29 cellular contexts compared by ENCODE assay signal in genomic region chr2:74559912-74560311, GRCh38. TPM values are rescaled to one million over a fixed set of nuclear protein-coding genes. Genes with fewer than 3 reads are reported as not detected.
DNase-seq lines count a peak whose midpoint lies in the region; ATAC-seq, FAIRE-seq and TF ChIP-seq lines count a peak whose summit lies in the region.
"Had no signal": no experiment of that assay in that cellular context is flagged by ENCODE, and none has a peak within 500 bp of the region (broad histone marks: within the 10 kb centered on the region; RNA-seq: fewer than 3 reads in every experiment).

No MANE protein-coding gene starts in this region.

- H3K36me3 ChIP-seq in BLaER1 treated with 17β-estradiol and CSF1 and Interleukin-3, amounts not matched to agents 10 nM and 100 nM = peaks cover 0 to 32% (median 21%) of the 10 kb centered on the region in 11 experiments; a peak in 19 of 22 replicates
- H3K36me3 ChIP-seq in HEK293 (ENCODE audit: control insufficient read depth in 2 of 2, insufficient read depth in 1 of 2, low read length in 2 of 2) (peaks cover 0 to 3% of the 10 kb centered on the region in 2 experiments; a peak in 1 of 3 replicates), mesendoderm (ENCODE audit: control insufficient read depth, insufficient read depth, low read length) (no peaks in the 10 kb centered on the region), pancreas (no peaks in the 10 kb centered on the region)
- H3K36me3 ChIP-seq: prostate gland had no signal

- H3K4me1 ChIP-seq in BLaER1 treated with 17β-estradiol and CSF1 and Interleukin-3, amounts not matched to agents 10 nM and 100 nM = peaks cover 16 to 85% (median 44%) of the 10 kb centered on the region in 10 experiments
- H3K4me1 ChIP-seq in HEK293 (ENCODE audit: control insufficient read depth, insufficient read depth, low read length) (no peaks in the 10 kb centered on the region), mesendoderm (ENCODE audit: control insufficient read depth, low read depth, low read length) (peaks cover 3% of the 10 kb centered on the region), pancreas (no peaks in the 10 kb centered on the region)
- H3K4me1 ChIP-seq: prostate gland had no signal

- DNase-seq in coronary artery (ENCODE audit: low spot score) = peak; percentile 43
- peak; percentile 40 for DNase-seq in mesendoderm
- DNase-seq in NCI-H1930 (lab: John Stamatoyannopoulos, UW) = no peak
- DNase-seq in pancreas = no peak
- DNase-seq: activated CD4-positive, alpha-beta T cell treated with anti-CD3 and anti-CD28 coated beads, Interleukin-2, amount 50 U/mL, for 48 hours; activated CD8-positive, alpha-beta memory T cell treated with anti-CD3 and anti-CD28 coated beads, Interleukin-2, amount 50 U/mL, for 4 hours; activated naive CD4-positive, alpha-beta T cell treated with anti-CD3 and anti-CD28 coated beads, Interleukin-2, amount 50 U/mL, for 16 hours; amygdala; CD4-positive, CD25-positive, alpha-beta regulatory T cell; effector memory CD4-positive, alpha-beta T cell; foreskin keratinocyte; heart right ventricle; left cardiac atrium; mesenchymal stem cell; NCI-H1105; NCI-H2107; NCI-H446 treated with DMSO at 0.1 percent for 48 hours; stimulated activated CD4-positive, alpha-beta T cell treated with anti-CD3 and anti-CD28 coated beads, Interleukin-12 subunit alpha, Interleukin-12 subunit beta, amount 100 ng/mL, for 4 hours; stimulated activated CD4-positive, alpha-beta T cell treated with anti-CD3 and anti-CD28 coated beads, Interleukin-4, amount 100 ng/mL, for 1 hour; substantia nigra had no signal

- H3K9ac ChIP-seq in BLaER1 treated with 17β-estradiol and CSF1 and Interleukin-3, amounts not matched to agents 10 nM and 100 nM = no peak overlapping the region; a peak in 1 of 22 replicates
- H3K9ac ChIP-seq in mesendoderm (ENCODE audit: low read length) = no peak overlapping the region

- H3K23ac ChIP-seq in mesendoderm (ENCODE audit: low read length) = no peak overlapping the region

- no peak overlapping the region for H3K27ac ChIP-seq in BLaER1 treated with 17β-estradiol and CSF1 and Interleukin-3, amounts not matched to agents 10 nM and 100 nM
- H3K27ac ChIP-seq in HEK293 (ENCODE audit: extremely low read depth, low read depth, low read length) (no peak overlapping the region), coronary artery (no peak overlapping the region), mesendoderm (ENCODE audit: low read depth, low read length) (no peak overlapping the region), pancreas (no peak overlapping the region)
- H3K27ac ChIP-seq: esophagus muscularis mucosa, foreskin keratinocyte, heart right ventricle, prostate gland had no signal

- no peak overlapping the region for H2BK120ac ChIP-seq in mesendoderm (ENCODE audit: low read depth, low read length)

- peak overlapping the region in 9 of 11 experiments; percentile 22 to 77 (median 49); a peak in 11 of 22 replicates for H3K4me2 ChIP-seq in BLaER1 treated with 17β-estradiol and CSF1 and Interleukin-3, amounts not matched to agents 10 nM and 100 nM
- H3K4me2 ChIP-seq in mesendoderm (ENCODE audit: low read length) = no peak overlapping the region

- ATAC-seq in pancreas (no peak), GM21526 (IDR thresholded peaks at IDR 0.05; ENCODE audit: low FRiP score, unreplicated experiment) (no peak)
- ATAC-seq: activated CD4-positive, CD25-positive, alpha-beta regulatory T cell treated with anti-CD3 and anti-CD28 coated beads, Interleukin-2, amount 50 U/mL, for 24 hours; heart right ventricle; left cardiac atrium; sciatic nerve had no signal

- peaks cover 0 to 23% (median 12%) of the 10 kb centered on the region in 11 experiments; a peak in 11 of 22 replicates for H4K20me1 ChIP-seq in BLaER1 treated with 17β-estradiol and CSF1 and Interleukin-3, amounts not matched to agents 10 nM and 100 nM

- TF ChIP-seq CTCF in HEK293 (tag by site-specific recombination; IDR thresholded peaks at IDR 0.05) (no peak), coronary artery (IDR thresholded peaks at IDR 0.05) (no peak), pancreas (IDR thresholded peaks at IDR 0.05) (no peak)

- H2BK5ac ChIP-seq in mesendoderm (ENCODE audit: low read length) = no peak overlapping the region

- no peaks in the 10 kb centered on the region for H3K27me3 ChIP-seq in BLaER1 treated with 17β-estradiol and CSF1 and Interleukin-3, amounts not matched to agents 10 nM and 100 nM
- H3K27me3 ChIP-seq in mesendoderm (ENCODE audit: insufficient read depth, low read length, poor library complexity) (peaks cover 14% of the 10 kb centered on the region), pancreas (no peaks in the 10 kb centered on the region)

- no peaks in the 10 kb centered on the region for H3K79me2 ChIP-seq in mesendoderm (ENCODE audit: control insufficient read depth, insufficient read depth, low read length)

- H2AK5ac ChIP-seq in mesendoderm (ENCODE audit: low read length) = no peak overlapping the region

- intact Hi-C loops in pancreas (cut with DNase I) = no loop called here

- no peak overlapping the region for H4K8ac ChIP-seq in mesendoderm (ENCODE audit: low read depth, low read length)

- POLR2A ChIA-PET in HEK293 (lab: Yijun Ruan, JAX) = no interaction called here

- WGBS in mesendoderm (ENCODE audit: extremely low coverage, insufficient coverage, low lambda C conversion rate) = no CpG with 5 or more reads among the region's 5 CpGs
- WGBS in pancreas, 2 donors = 50 to 63% methylated on average over 5 of the region's 5 CpGs

- no peak overlapping the region for H4K5ac ChIP-seq in mesendoderm (ENCODE audit: low read length)

- H3K4ac ChIP-seq in mesendoderm (ENCODE audit: low read depth, low read length) = no peak overlapping the region

- no peak overlapping the region for H3K18ac ChIP-seq in mesendoderm (ENCODE audit: low read length)

- CTCF ChIA-PET in HEK293 (lab: Yijun Ruan, JAX) = interaction anchor here (0.6 kb wide), 1 partner anchor 310 kb away, joined by 3 read pairs; no protein-coding TSS in a partner anchor

- H3K4me3 ChIP-seq in BLaER1 treated with 17β-estradiol and CSF1 and Interleukin-3, amounts not matched to agents 10 nM and 100 nM = no peak overlapping the region
- no peak overlapping the region for H3K4me3 ChIP-seq in HEK293 (ENCODE audit: low read depth, low read length)
- H3K4me3 ChIP-seq in coronary artery = no peak overlapping the region
- H3K4me3 ChIP-seq in mesendoderm (ENCODE audit: low read length) = no peak overlapping the region
- no peak overlapping the region for H3K4me3 ChIP-seq in pancreas
- H3K4me3 ChIP-seq: esophagus muscularis mucosa, heart right ventricle, prostate gland had no signal

- H3K56ac ChIP-seq in mesendoderm (ENCODE audit: low read length) = no peak overlapping the region

- no peaks in the 10 kb centered on the region for H3K79me1 ChIP-seq in mesendoderm (ENCODE audit: low read length)

- no peak overlapping the region for H2BK15ac ChIP-seq in mesendoderm (replicated peaks; ENCODE audit: low read depth)

- no peak for FAIRE-seq in pancreas (lab: Jason Lieb, UNC)
- FAIRE-seq: TTC549 had no signal

- H3K9me3 ChIP-seq in BLaER1 treated with 17β-estradiol and CSF1 and Interleukin-3, amounts not matched to agents 10 nM and 100 nM (replicated peaks in 1 of 11) = no peaks in the 10 kb centered on the region
- no peaks in the 10 kb centered on the region for H3K9me3 ChIP-seq in HEK293 (ENCODE audit: control insufficient read depth, insufficient read depth, low read depth, low read length)
- no peaks in the 10 kb centered on the region for H3K9me3 ChIP-seq in pancreas
- H3K9me3 ChIP-seq: esophagus muscularis mucosa, heart right ventricle, prostate gland had no signal

TF ChIP-seq in HEK293, 187 proteins besides CTCF, POLR2A, EP300 and RAD21 (continues in another document):
- no peak for TF ChIP-seq SALL2 (tag by site-specific recombination; IDR thresholded peaks at IDR 0.05; ENCODE audit: borderline replicate concordance)
- no peak for TF ChIP-seq ZNF544 (tag by site-specific recombination; IDR thresholded peaks at IDR 0.05)
- TF ChIP-seq ZFP41 (tag by site-specific recombination; IDR thresholded peaks at IDR 0.05; ENCODE audit: borderline replicate concordance) = no peak
- no peak for TF ChIP-seq ZNF335 (tag by site-specific recombination; conservative IDR thresholded peaks at IDR 0.05)
- TF ChIP-seq BCL11A (tag by site-specific recombination; IDR thresholded peaks at IDR 0.05; ENCODE audit: low read depth) = no peak
- TF ChIP-seq ZNF302 (tag by site-specific recombination; IDR thresholded peaks at IDR 0.05; ENCODE audit: low read depth) = no peak
- no peak for TF ChIP-seq MEIS1 (CRISPR knock-in tag; IDR thresholded peaks at IDR 0.05; ENCODE audit: borderline replicate concordance)
- peak; percentile 42; the same call in 1 of the 2 replicates for TF ChIP-seq EGR2 (tag by site-specific recombination; IDR thresholded peaks at IDR 0.05; ENCODE audit: low read depth)
- no peak for TF ChIP-seq ZNF398 (tag by site-specific recombination; IDR thresholded peaks at IDR 0.05)

RNA-seq across cellular contexts. Expression of gene DOK1, which starts 5.4 kb away (rescaled TPM):
- 2.3 TPM for polyA plus RNA-seq in mesendoderm (2013, experiment 1 of 2)
- polyA plus RNA-seq in mesendoderm (2013, experiment 2 of 2) = 3.0 TPM
- total RNA-seq in pancreas = 10 to 100 TPM in 1 of 6 donors, 1 to 10 TPM in 5; 5.7 to 14.0 (median 7.4) TPM
- polyA plus RNA-seq in pancreas = 1 to 10 TPM; 7.1 to 8.5 TPM

RNA-seq across cellular contexts. Expression of gene LOXL3, which starts 6.2 kb away (rescaled TPM):
- polyA plus RNA-seq in mesendoderm (2013, experiment 1 of 2) = 5.9 TPM
- polyA plus RNA-seq in mesendoderm (2013, experiment 2 of 2) = 6.0 TPM
- 1 to 10 TPM in 4 of 6 donors, under 1 TPM in 2; 0.35 to 7.5 (median 1.2) TPM for total RNA-seq in pancreas
- polyA plus RNA-seq in pancreas = 1 to 10 TPM; 2.0 TPM

RNA-seq across cellular contexts. Expression of gene HTRA2, which starts 30.2 kb away (rescaled TPM):
- 20.5 TPM for polyA plus RNA-seq in mesendoderm (2013, experiment 1 of 2)
- 20.1 TPM for polyA plus RNA-seq in mesendoderm (2013, experiment 2 of 2)
- total RNA-seq in pancreas = 10 to 100 TPM in 4 of 6 donors, 1 to 10 TPM in 2; 8.5 to 17.6 (median 10.8) TPM
- polyA plus RNA-seq in pancreas = 10 to 100 TPM; 16.9 to 24.3 TPM

RNA-seq across cellular contexts. Expression of gene AUP1, which starts 30.4 kb away (rescaled TPM):
- 81.2 TPM for polyA plus RNA-seq in mesendoderm (2013, experiment 1 of 2)
- 80.8 TPM for polyA plus RNA-seq in mesendoderm (2013, experiment 2 of 2)
- total RNA-seq in pancreas = 10 to 100 TPM; 62.1 to 91.0 (median 67.9) TPM
- 100 to 1,000 TPM; 246 to 258 TPM for polyA plus RNA-seq in pancreas

RNA-seq across cellular contexts. Expression of gene DQX1, which starts 33.9 kb away (rescaled TPM):
- polyA plus RNA-seq in mesendoderm (2013, experiment 1 of 2) = 0.29 TPM
- polyA plus RNA-seq in mesendoderm (2013, experiment 2 of 2) = 0.20 TPM
- under 1 TPM in 1 of 6 donors, not detected in 5; 0.16 TPM for total RNA-seq in pancreas
- under 1 TPM; 0.07 to 0.15 TPM for polyA plus RNA-seq in pancreas
- total RNA-seq: esophagus muscularis mucosa, left cardiac atrium, myocyte, prostate gland, sciatic nerve had no signal
- polyA plus RNA-seq: CD4-positive, CD25-positive, alpha-beta regulatory T cell had no signal

Comparison
In these comparisons a context has a peak if more than half of its experiments do, and no peak if none do; other contexts are left out.
1. DNase-seq: peak in coronary artery (single experiment) and mesendoderm (single experiment); none in NCI-H1930 (0 of 2) and pancreas (0 of 6).